Comparison of ENCODE assay signal across 1 cellular context in genomic region chr11:8826145-8826786, GRCh38.
TF ChIP-seq lines count a peak whose summit lies in the region.

No MANE protein-coding gene starts in this region.

TF ChIP-seq in K562, 482 proteins besides CTCF, POLR2A, EP300 and RAD21 (continued from another document and continues in another):
- TF ChIP-seq, protein P1, sequence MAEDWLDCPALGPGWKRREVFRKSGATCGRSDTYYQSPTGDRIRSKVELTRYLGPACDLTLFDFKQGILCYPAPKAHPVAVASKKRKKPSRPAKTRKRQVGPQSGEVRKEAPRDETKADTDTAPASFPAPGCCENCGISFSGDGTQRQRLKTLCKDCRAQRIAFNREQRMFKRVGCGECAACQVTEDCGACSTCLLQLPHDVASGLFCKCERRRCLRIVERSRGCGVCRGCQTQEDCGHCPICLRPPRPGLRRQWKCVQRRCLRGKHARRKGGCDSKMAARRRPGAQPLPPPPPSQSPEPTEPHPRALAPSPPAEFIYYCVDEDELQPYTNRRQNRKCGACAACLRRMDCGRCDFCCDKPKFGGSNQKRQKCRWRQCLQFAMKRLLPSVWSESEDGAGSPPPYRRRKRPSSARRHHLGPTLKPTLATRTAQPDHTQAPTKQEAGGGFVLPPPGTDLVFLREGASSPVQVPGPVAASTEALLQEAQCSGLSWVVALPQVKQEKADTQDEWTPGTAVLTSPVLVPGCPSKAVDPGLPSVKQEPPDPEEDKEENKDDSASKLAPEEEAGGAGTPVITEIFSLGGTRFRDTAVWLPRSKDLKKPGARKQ (CRISPR knock-in tag; IDR thresholded peaks at IDR 0.05): no peak
- TF ChIP-seq MECOM (CRISPR knock-in tag; IDR thresholded peaks at IDR 0.05) (no peak; the same call in 1 of the 2 replicates), CHD1 (IDR thresholded peaks at IDR 0.05; ENCODE audit: low read length) (no peak), SMARCA4 (IDR thresholded peaks at IDR 0.05) (peak; percentile 49; the same call in 1 of the 2 replicates), ZBTB11 (CRISPR knock-in tag; IDR thresholded peaks at IDR 0.05) (peak in 1 of 3 experiments; percentile 56; a peak in 1 of 6 replicates), TCF3 (CRISPR knock-in tag; IDR thresholded peaks at IDR 0.05) (peak; percentile 53), MEIS2 (IDR thresholded peaks at IDR 0.05; ENCODE audit: partially characterized antibody) (peak; percentile 23), GTF2B (IDR thresholded peaks at IDR 0.05; ENCODE audit: extremely low read depth, insufficient read length) (no peak), LCOR (CRISPR knock-in tag; IDR thresholded peaks at IDR 0.05) (peak; percentile 79), ARID1B (IDR thresholded peaks at IDR 0.05) (peak; percentile 74), XRCC3 (IDR thresholded peaks at IDR 0.05) (no peak), BMI1 (IDR thresholded peaks at IDR 0.05; ENCODE audit: low read length) (no peak), FOXA3 (CRISPR knock-in tag; conservative IDR thresholded peaks at IDR 0.05 in 1 of 2, IDR thresholded peaks at IDR 0.05 in 1 of 2) (peak in 1 of 2 experiments; percentile 34; a peak in 1 of 4 replicates), ZFP91 (CRISPR knock-in tag; IDR thresholded peaks at IDR 0.05) (no peak), CTBP1 (IDR thresholded peaks at IDR 0.05; ENCODE audit: borderline replicate concordance) (peak; percentile 80), GABPA (tag; conservative IDR thresholded peaks at IDR 0.05; ENCODE audit: low read depth) (peak; percentile 71), ETV5 (CRISPR knock-in tag; IDR thresholded peaks at IDR 0.05; ENCODE audit: low read depth) (peak; percentile 82), SUPT5H (IDR thresholded peaks at IDR 0.05) (no peak), ATF7 (IDR thresholded peaks at IDR 0.05) (peak; percentile 55; the same call in 1 of the 2 replicates), L3MBTL2 (IDR thresholded peaks at IDR 0.05) (no peak), SMARCE1 (IDR thresholded peaks at IDR 0.05) (peak; percentile 65), DMBX1 (CRISPR knock-in tag; IDR thresholded peaks at IDR 0.05; ENCODE audit: borderline replicate concordance) (no peak), FOS (IDR thresholded peaks at IDR 0.05; ENCODE audit: extremely low read depth, insufficient read length) (peak; percentile 20), ZNF785 (CRISPR knock-in tag; IDR thresholded peaks at IDR 0.05) (no peak), HSF4 (CRISPR knock-in tag; IDR thresholded peaks at IDR 0.05; ENCODE audit: borderline replicate concordance) (no peak), SRSF7 (optimal IDR thresholded peaks at IDR 0.05; ENCODE audit: low read depth, low read length) (no peak), NCOR1 (IDR thresholded peaks at IDR 0.05) (peak; percentile 35; the same call in 1 of the 2 replicates), ATF1 (CRISPR knock-in tag; IDR thresholded peaks at IDR 0.05) (no peak), ATF1 (tag; IDR thresholded peaks at IDR 0.05) (no peak; the same call in 1 of the 2 replicates), ZBTB40 (IDR thresholded peaks at IDR 0.05) (peak; percentile 41; the same call in 1 of the 2 replicates), ZBTB40 (CRISPR knock-in tag; IDR thresholded peaks at IDR 0.05) (no peak), BACH1 (tag; IDR thresholded peaks at IDR 0.05) (no peak), HDAC6 (IDR thresholded peaks at IDR 0.05; ENCODE audit: low read depth, low read length) (no peak), ZNF23 (CRISPR knock-in tag; IDR thresholded peaks at IDR 0.05) (no peak)
- TF ChIP-seq, protein P2, sequence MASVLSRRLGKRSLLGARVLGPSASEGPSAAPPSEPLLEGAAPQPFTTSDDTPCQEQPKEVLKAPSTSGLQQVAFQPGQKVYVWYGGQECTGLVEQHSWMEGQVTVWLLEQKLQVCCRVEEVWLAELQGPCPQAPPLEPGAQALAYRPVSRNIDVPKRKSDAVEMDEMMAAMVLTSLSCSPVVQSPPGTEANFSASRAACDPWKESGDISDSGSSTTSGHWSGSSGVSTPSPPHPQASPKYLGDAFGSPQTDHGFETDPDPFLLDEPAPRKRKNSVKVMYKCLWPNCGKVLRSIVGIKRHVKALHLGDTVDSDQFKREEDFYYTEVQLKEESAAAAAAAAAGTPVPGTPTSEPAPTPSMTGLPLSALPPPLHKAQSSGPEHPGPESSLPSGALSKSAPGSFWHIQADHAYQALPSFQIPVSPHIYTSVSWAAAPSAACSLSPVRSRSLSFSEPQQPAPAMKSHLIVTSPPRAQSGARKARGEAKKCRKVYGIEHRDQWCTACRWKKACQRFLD (CRISPR knock-in tag; IDR thresholded peaks at IDR 0.05): peak; percentile 54; the same call in 1 of the 2 replicates
- TF ChIP-seq, protein P3, sequence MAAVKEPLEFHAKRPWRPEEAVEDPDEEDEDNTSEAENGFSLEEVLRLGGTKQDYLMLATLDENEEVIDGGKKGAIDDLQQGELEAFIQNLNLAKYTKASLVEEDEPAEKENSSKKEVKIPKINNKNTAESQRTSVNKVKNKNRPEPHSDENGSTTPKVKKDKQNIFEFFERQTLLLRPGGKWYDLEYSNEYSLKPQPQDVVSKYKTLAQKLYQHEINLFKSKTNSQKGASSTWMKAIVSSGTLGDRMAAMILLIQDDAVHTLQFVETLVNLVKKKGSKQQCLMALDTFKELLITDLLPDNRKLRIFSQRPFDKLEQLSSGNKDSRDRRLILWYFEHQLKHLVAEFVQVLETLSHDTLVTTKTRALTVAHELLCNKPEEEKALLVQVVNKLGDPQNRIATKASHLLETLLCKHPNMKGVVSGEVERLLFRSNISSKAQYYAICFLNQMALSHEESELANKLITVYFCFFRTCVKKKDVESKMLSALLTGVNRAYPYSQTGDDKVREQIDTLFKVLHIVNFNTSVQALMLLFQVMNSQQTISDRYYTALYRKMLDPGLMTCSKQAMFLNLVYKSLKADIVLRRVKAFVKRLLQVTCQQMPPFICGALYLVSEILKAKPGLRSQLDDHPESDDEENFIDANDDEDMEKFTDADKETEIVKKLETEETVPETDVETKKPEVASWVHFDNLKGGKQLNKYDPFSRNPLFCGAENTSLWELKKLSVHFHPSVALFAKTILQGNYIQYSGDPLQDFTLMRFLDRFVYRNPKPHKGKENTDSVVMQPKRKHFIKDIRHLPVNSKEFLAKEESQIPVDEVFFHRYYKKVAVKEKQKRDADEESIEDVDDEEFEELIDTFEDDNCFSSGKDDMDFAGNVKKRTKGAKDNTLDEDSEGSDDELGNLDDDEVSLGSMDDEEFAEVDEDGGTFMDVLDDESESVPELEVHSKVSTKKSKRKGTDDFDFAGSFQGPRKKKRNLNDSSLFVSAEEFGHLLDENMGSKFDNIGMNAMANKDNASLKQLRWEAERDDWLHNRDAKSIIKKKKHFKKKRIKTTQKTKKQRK (IDR thresholded peaks at IDR 0.05; ENCODE audit: borderline replicate concordance, low read depth, low read length): no peak
- TF ChIP-seq, protein P4, sequence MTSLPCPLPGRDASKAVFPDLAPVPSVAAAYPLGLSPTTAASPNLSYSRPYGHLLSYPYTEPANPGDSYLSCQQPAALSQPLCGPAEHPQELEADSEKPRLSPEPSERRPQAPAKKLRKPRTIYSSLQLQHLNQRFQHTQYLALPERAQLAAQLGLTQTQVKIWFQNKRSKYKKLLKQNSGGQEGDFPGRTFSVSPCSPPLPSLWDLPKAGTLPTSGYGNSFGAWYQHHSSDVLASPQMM (CRISPR knock-in tag; IDR thresholded peaks at IDR 0.05): no peak
- TF ChIP-seq, protein P5, sequence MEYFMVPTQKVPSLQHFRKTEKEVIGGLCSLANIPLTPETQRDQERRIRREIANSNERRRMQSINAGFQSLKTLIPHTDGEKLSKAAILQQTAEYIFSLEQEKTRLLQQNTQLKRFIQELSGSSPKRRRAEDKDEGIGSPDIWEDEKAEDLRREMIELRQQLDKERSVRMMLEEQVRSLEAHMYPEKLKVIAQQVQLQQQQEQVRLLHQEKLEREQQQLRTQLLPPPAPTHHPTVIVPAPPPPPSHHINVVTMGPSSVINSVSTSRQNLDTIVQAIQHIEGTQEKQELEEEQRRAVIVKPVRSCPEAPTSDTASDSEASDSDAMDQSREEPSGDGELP (CRISPR knock-in tag; IDR thresholded peaks at IDR 0.05; ENCODE audit: borderline replicate concordance): 0 out of 2 replicates have a peak, but pooled peaks have one; percentile 13
